16 cellular contexts compared by ENCODE assay signal in the genomic region with DNA sequence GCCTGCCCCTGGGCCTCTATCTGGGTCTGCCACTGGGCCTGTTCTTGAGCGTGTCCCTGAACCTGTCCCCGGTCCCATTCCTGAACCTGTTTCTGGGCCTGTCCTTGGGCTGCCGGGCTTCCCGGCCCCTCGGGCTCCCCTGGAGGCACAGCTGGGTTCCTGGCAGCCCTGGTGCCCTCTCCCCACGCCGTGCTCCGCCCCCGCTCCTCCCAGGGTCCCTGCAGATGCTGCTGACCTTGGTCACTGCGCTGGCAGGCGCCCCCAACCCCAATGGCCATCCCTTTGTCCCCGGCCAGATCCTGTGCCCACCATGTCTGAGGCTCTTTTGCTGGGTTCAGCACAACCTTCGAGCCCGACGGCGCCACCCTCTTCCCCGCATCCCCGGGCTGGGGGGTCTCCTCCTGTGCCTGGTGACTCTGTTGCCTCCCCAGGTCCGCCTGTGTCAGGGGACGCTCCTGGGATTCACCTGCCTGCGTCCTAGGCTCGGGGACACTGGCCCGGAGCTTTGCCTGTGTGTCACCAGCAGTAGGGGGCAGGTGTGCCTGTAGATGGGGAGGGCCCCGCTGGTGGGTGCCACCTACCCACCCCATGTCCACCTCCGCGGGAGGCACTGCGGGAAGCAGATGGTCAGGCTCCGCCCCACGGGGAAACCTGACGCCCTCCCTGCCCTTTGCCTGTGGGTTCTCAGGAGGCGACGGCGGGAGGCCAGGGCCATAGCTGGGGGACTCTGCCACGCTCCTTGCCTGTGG. TPM values are rescaled to one million over a fixed set of nuclear protein-coding genes. Genes with fewer than 3 reads are reported as not detected.
DNase-seq lines count a peak whose midpoint lies in the region; ATAC-seq and TF ChIP-seq lines count a peak whose summit lies in the region.
"Had no signal": no experiment of that assay in that cellular context is flagged by ENCODE, and none has a peak within 500 bp of the region (broad histone marks: within the 10 kb centered on the region; RNA-seq: fewer than 3 reads in every experiment).

No MANE protein-coding gene starts in this region.

- no peak for TF ChIP-seq POLR2A in heart left ventricle (IDR thresholded peaks at IDR 0.05)

- peaks cover 37% of the 10 kb centered on the region for H3K4me1 Mint-ChIP-seq in osteocyte (ENCODE audit: unreplicated experiment)

- H3K27me3 Mint-ChIP-seq in osteocyte (ENCODE audit: unreplicated experiment) = no peaks in the 10 kb centered on the region
- H3K27me3 Mint-ChIP-seq: memory B cell; stimulated activated naive CD8-positive, alpha-beta T cell treated with anti-CD3 and anti-CD28 coated beads, Interleukin-15, Interleukin-2, amounts not matched to agents 100 ng/mL and 50 ng/mL, for 24 hours had no signal

- H3K27ac ChIP-seq in heart left ventricle (peak overlapping the region; percentile 18 to 98 (median 56)), mammary epithelial cell (ENCODE audit: insufficient read depth, low read depth, low read length) (no peak overlapping the region), foreskin keratinocyte (no peak overlapping the region)
- H3K27ac ChIP-seq: neutrophil had no signal

- intact Hi-C loops in heart left ventricle (cut with DNase I) (no loop called here), Right ventricle myocardium inferior (cut with DNase I) (no loop called here), mammary epithelial cell (cut with micrococcal nuclease) (no loop called here)

- H3K27me3 ChIP-seq in heart left ventricle (peaks cover 0 to 17% (median 0%) of the 10 kb centered on the region in 9 donors), mammary epithelial cell (ENCODE audit: insufficient read depth, low read length) (peaks cover 4% of the 10 kb centered on the region), foreskin keratinocyte (peaks cover 41% of the 10 kb centered on the region)

- ATAC-seq in heart left ventricle (no peak), Right ventricle myocardium inferior (no peak), GM18907 (IDR thresholded peaks at IDR 0.05; ENCODE audit: unreplicated experiment) (no peak), foreskin keratinocyte (no peak)
- ATAC-seq: SK-N-SH treated with all-trans-retinoic acid at 6 μM for 48 hours had no signal

- no peaks in the 10 kb centered on the region for H3K79me2 ChIP-seq in mammary epithelial cell (ENCODE audit: insufficient read depth, low read length)

- H3K4me2 ChIP-seq in mammary epithelial cell (ENCODE audit: insufficient read depth, low read depth, low read length) = no peak overlapping the region

- H3K36me3 ChIP-seq in heart left ventricle (no peaks in the 10 kb centered on the region), mammary epithelial cell (ENCODE audit: insufficient read depth, low read length) (no peaks in the 10 kb centered on the region)
- H3K36me3 ChIP-seq: neutrophil had no signal

- BruUV-seq in mammary epithelial cell (replicated peaks; lab: Mats Ljungman, UMichigan) = no TSS peak

- CTCF ChIA-PET in mammary epithelial cell (lab: Charles Lee; ENCODE audit: low non-redundant PET) = no interaction called here

- in situ Hi-C loops in mammary epithelial cell (cut with MboI; ENCODE audit: low sequenced_read_pairs in 2 of 2) = no loop called here

- H3K9me3 ChIP-seq in heart left ventricle (no peaks in the 10 kb centered on the region), mammary epithelial cell (replicated peaks; ENCODE audit: insufficient read depth, low read length) (no peaks in the 10 kb centered on the region)
- H3K9me3 ChIP-seq: neutrophil had no signal

- H3K4me3 Mint-ChIP-seq in osteocyte (ENCODE audit: unreplicated experiment) = no peak overlapping the region
- H3K4me3 Mint-ChIP-seq: activated CD4-positive, alpha-beta memory T cell treated with anti-CD3 and anti-CD28 coated beads for 36 hours; memory B cell; stimulated activated naive CD8-positive, alpha-beta T cell treated with anti-CD3 and anti-CD28 coated beads, Interleukin-15, Interleukin-2, amounts not matched to agents 100 ng/mL and 50 ng/mL, for 24 hours had no signal

- no peak overlapping the region for H3K27ac Mint-ChIP-seq in osteocyte (ENCODE audit: unreplicated experiment)
- H3K27ac Mint-ChIP-seq: activated CD4-positive, alpha-beta memory T cell treated with anti-CD3 and anti-CD28 coated beads for 36 hours; memory B cell; stimulated activated naive CD8-positive, alpha-beta T cell treated with anti-CD3 and anti-CD28 coated beads, Interleukin-15, Interleukin-2, amounts not matched to agents 100 ng/mL and 50 ng/mL, for 24 hours had no signal

- dilution Hi-C loops in mammary epithelial cell (cut with HindIII; ENCODE audit: low sequenced_read_pairs) = loop anchor here (5.0 kb wide), 2 partner anchors 73 to 82 kb away; no protein-coding TSS in a partner anchor

- no peaks in the 10 kb centered on the region for H3K36me3 Mint-ChIP-seq in osteocyte (ENCODE audit: unreplicated experiment)
- H3K36me3 Mint-ChIP-seq: activated CD4-positive, alpha-beta memory T cell treated with anti-CD3 and anti-CD28 coated beads for 36 hours; memory B cell had no signal

- H3K4me3 ChIP-seq in heart left ventricle (no peak overlapping the region), mammary epithelial cell (replicated peaks in 1 of 3; ENCODE audit: insufficient read depth in 1 of 3, low read depth in 2 of 3, low read length in 3 of 3) (no peak overlapping the region)

- peaks cover 0 to 74% (median 27%) of the 10 kb centered on the region in 12 donors for H3K4me1 ChIP-seq in heart left ventricle
- no peaks in the 10 kb centered on the region for H3K4me1 ChIP-seq in mammary epithelial cell (ENCODE audit: insufficient read depth, low read length)
- H3K4me1 ChIP-seq in foreskin keratinocyte = no peaks in the 10 kb centered on the region

- H2AFZ ChIP-seq in mammary epithelial cell (ENCODE audit: low read depth, low read length) = no peak overlapping the region

- no peak overlapping the region for H3K9ac ChIP-seq in mammary epithelial cell (ENCODE audit: insufficient read depth, low read length)

- no peaks in the 10 kb centered on the region for H3K9me3 Mint-ChIP-seq in osteocyte (ENCODE audit: unreplicated experiment)
- H3K9me3 Mint-ChIP-seq: activated CD4-positive, alpha-beta memory T cell treated with anti-CD3 and anti-CD28 coated beads for 36 hours; memory B cell; stimulated activated naive CD8-positive, alpha-beta T cell treated with anti-CD3 and anti-CD28 coated beads, Interleukin-15, Interleukin-2, amounts not matched to agents 100 ng/mL and 50 ng/mL, for 24 hours had no signal

- no peak for TF ChIP-seq CTCF in heart left ventricle (IDR thresholded peaks at IDR 0.05)
- no peak for TF ChIP-seq CTCF in osteocyte (IDR thresholded peaks at IDR 0.05)
- TF ChIP-seq CTCF in mammary epithelial cell (conservative IDR thresholded peaks at IDR 0.05 in 1 of 2, IDR thresholded peaks at IDR 0.05 in 1 of 2; ENCODE audit: extremely low read depth in 1 of 2, insufficient read depth in 1 of 2, low read depth in 1 of 2, low read length in 2 of 2) = no peak
- TF ChIP-seq CTCF in foreskin keratinocyte (conservative IDR thresholded peaks at IDR 0.05) = no peak

- 74 to 83% (median 79%) methylated on average over 17 to 34 of the region's 34 CpGs for WGBS in heart left ventricle, 4 donors
- WGBS in mammary epithelial cell (ENCODE audit: low coverage, missing lambda C conversion rate) = 82% methylated on average over 24 of the region's 34 CpGs

- DNase-seq in heart left ventricle = peak in 4 of 5 donors; percentile 10 to 52 (median 25)
- no peak for DNase-seq in Right ventricle myocardium inferior (ENCODE audit: missing footprints)
- DNase-seq in NCI-H524 treated with DMSO at 0.1 percent for 48 hours (lab: John Stamatoyannopoulos, UW) = peak; percentile 62
- DNase-seq in left kidney (ENCODE audit: low read depth, low spot score) = peak; percentile 51
- no peak for DNase-seq in osteocyte (ENCODE audit: extremely low spot score, unreplicated experiment)
- no peak for DNase-seq in mammary epithelial cell
- no peak for DNase-seq in foreskin keratinocyte
- DNase-seq: KBM-7, NCI-H187, small intestine had no signal

- H4K20me1 ChIP-seq in mammary epithelial cell (ENCODE audit: insufficient read depth, low read length) = no peaks in the 10 kb centered on the region

RNA-seq across cellular contexts. Expression of gene GRTP1, which starts 41.0 kb away (rescaled TPM):
- under 1 TPM in 7 of 9 donors, not detected in 2; 0.36 to 1.00 (median 0.61) TPM for total RNA-seq in heart left ventricle
- 1 to 10 TPM; 1.3 to 3.5 TPM for polyA plus RNA-seq in heart left ventricle
- total RNA-seq in Right ventricle myocardium inferior = 1.5 TPM
- total RNA-seq in osteocyte = 0.99 and 2.0 TPM in 2 replicates
- 1 to 10 TPM; 1.5 to 3.8 TPM for total RNA-seq in mammary epithelial cell
- polyA plus RNA-seq in mammary epithelial cell = 3.1 TPM
- not detected for polyA minus RNA-seq in mammary epithelial cell
- total RNA-seq in foreskin keratinocyte = 5.0 and 10.6 TPM in 2 replicates
- polyA plus RNA-seq in foreskin keratinocyte = 5.3 and 11.2 TPM in 2 replicates

RNA-seq across cellular contexts. Expression of gene ADPRHL1, which starts 48.4 kb away (rescaled TPM):
- total RNA-seq in heart left ventricle = 100 to 1,000 TPM; 329 to 774 (median 572) TPM
- polyA plus RNA-seq in heart left ventricle = 100 to 1,000 TPM; 160 to 252 TPM
- 468 TPM for total RNA-seq in Right ventricle myocardium inferior
- total RNA-seq in osteocyte = 2.6 and 2.9 TPM in 2 replicates
- total RNA-seq in mammary epithelial cell = 1 to 10 TPM; 1.2 TPM
- 1.1 TPM for polyA plus RNA-seq in mammary epithelial cell
- 1.2 TPM for polyA minus RNA-seq in mammary epithelial cell
- 0.74 and 1.0 TPM in 2 replicates for total RNA-seq in foreskin keratinocyte
- 0.52 and 0.72 TPM in 2 replicates for polyA plus RNA-seq in foreskin keratinocyte

Comparison
In these comparisons a context has a peak if more than half of its experiments do, and no peak if none do; other contexts are left out.
1. DNase-seq: peak in heart left ventricle (4 of 5), NCI-H524 treated with DMSO at 0.1 percent for 48 hours (single experiment) and left kidney (single experiment); none in Right ventricle myocardium inferior (single experiment), osteocyte (single experiment), mammary epithelial cell (single experiment) and foreskin keratinocyte (0 of 2).
2. H3K27ac ChIP-seq: peak in heart left ventricle (12 of 12); none in mammary epithelial cell (single experiment) and foreskin keratinocyte (single experiment).
3. RNA of gene ADPRHL1, which starts 48.4 kb away (total RNA-seq): 329 to 774 TPM in heart left ventricle and 468 TPM in Right ventricle myocardium inferior (single experiment); 2.6 to 2.9 TPM in osteocyte, 1.2 TPM in mammary epithelial cell and 0.74 to 1.0 TPM in foreskin keratinocyte; every median in the first group is over 10 times any median in the second.